Comparison of ENCODE assay signal across 19 cellular contexts in the genomic region with DNA sequence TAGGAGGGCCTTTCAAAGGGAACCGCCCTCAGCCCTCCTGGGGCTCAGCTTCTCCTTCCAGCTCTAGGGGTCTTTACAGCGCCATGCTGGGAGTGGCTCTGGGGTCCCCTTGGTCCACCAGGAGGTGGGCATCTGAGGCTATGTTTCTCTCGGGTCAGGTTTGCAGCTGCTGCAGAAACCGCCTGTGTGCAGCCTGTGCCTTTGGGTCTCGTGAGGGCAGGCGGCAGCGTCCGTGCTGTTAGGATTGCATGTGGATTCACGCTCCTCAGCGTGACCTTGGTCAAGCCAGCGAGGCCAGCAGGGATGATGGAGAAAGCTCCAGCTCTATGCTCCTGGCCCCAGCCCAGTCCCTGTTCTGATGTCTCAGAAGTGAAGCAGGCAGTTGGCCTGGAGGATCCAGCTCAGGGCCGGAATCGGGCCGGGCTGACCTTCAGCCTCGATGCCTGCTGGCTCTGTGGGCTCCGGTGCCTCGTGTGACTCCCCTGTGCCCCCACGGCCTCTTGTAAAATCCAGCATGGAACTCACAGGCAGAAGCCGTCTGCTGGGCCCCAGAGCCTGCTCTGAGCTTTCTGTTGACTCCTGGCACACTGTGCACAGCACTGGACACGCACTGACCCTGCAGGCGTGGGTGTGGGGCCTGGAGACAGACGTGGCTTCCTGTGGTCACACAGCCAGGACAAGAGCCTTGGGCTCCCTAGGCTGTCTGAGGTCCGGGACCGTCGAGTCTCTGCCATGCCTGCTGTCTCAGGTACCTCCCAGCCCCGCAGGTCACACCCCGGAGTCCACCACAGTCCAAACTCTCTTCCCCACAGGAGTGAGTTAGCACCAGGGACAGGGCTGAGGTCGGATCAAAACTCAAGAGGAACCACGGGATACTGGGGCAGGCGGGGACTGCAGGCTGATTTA. TPM values are rescaled to one million over a fixed set of nuclear protein-coding genes. Genes with fewer than 3 reads are reported as not detected.
DNase-seq lines count a peak whose midpoint lies in the region; ATAC-seq, FAIRE-seq and TF ChIP-seq lines count a peak whose summit lies in the region.
"Had no signal": no experiment of that assay in that cellular context is flagged by ENCODE, and none has a peak within 500 bp of the region (broad histone marks: within the 10 kb centered on the region; RNA-seq: fewer than 3 reads in every experiment).

No MANE protein-coding gene starts in this region.

- H3K36me3 Mint-ChIP-seq in activated CD8-positive, alpha-beta memory T cell treated with anti-CD3 and anti-CD28 coated beads, Interleukin-2, amount 10 ng/mL, durations not matched to agents 7 days and 5 days: no peaks in the 10 kb centered on the region
- H3K36me3 Mint-ChIP-seq: immature natural killer cell had no signal

- no peak for TF ChIP-seq POLR2A in HepG2 (IDR thresholded peaks at IDR 0.05; ENCODE audit: insufficient read depth in 1 of 2, low read depth in 2 of 2, low read length in 2 of 2)
- TF ChIP-seq POLR2A in suprapubic skin (IDR thresholded peaks at IDR 0.05): no peak

- DNase-seq in activated CD8-positive, alpha-beta memory T cell treated with anti-CD3 and anti-CD28 coated beads, Interleukin-2, amount 10 ng/mL, durations not matched to agents 7 days and 5 days: peak; percentile 33
- no peak for DNase-seq in activated CD8-positive, alpha-beta memory T cell treated with anti-CD3 and anti-CD28 coated beads, Interleukin-2, amount 50 U/mL, for 48 hours
- DNase-seq in WERI-Rb-1 (peak; percentile 8), HepG2 (ENCODE audit: low spot score) (no peak), suprapubic skin (ENCODE audit: low spot score in 2 of 2) (peak; percentile 55 to 74), NCI-H2029 (lab: John Stamatoyannopoulos, UW) (no peak)
- DNase-seq: activated B cell treated with CpG ODN at 0.5 μM for 24 hours; activated effector memory CD4-positive, alpha-beta T cell treated with anti-CD3 and anti-CD28 coated beads, Interleukin-2, amount 50 U/mL, for 16 hours; effector CD4-positive, alpha-beta T cell; immature natural killer cell; mammary epithelial cell; naive thymus-derived CD4-positive, alpha-beta T cell; stimulated activated CD4-positive, alpha-beta T cell treated with anti-CD3 and anti-CD28 coated beads, Interleukin-12 subunit alpha, Interleukin-12 subunit beta, amount 100 ng/mL, for 4 hours had no signal

- H4K20me1 ChIP-seq in HepG2 (ENCODE audit: insufficient read depth, low read length): no peaks in the 10 kb centered on the region; the same call in 1 of the 2 replicates

- no peak for TF ChIP-seq RAD21 in HepG2 (CRISPR knock-in tag; IDR thresholded peaks at IDR 0.05)

- no peak for ATAC-seq in activated CD8-positive, alpha-beta memory T cell treated with anti-CD3 and anti-CD28 coated beads, Interleukin-2, amount 10 ng/mL, durations not matched to agents 7 days and 5 days
- ATAC-seq in HepG2 (no peak; the same call in 1 of the 3 replicates), HG03045 (IDR thresholded peaks at IDR 0.05; ENCODE audit: unreplicated experiment) (no peak), GM18519 (IDR thresholded peaks at IDR 0.05; ENCODE audit: low FRiP score, unreplicated experiment) (no peak)
- ATAC-seq: naive thymus-derived CD4-positive, alpha-beta T cell had no signal

- peaks cover 6% of the 10 kb centered on the region for H3K9me3 ChIP-seq in WERI-Rb-1 (ENCODE audit: severe bottlenecking)
- no peaks in the 10 kb centered on the region for H3K9me3 ChIP-seq in HepG2 (ENCODE audit: low read length)
- H3K9me3 ChIP-seq in suprapubic skin: no peaks in the 10 kb centered on the region
- H3K9me3 ChIP-seq: prostate gland, thoracic aorta had no signal

- H3K9ac ChIP-seq in HepG2 (ENCODE audit: insufficient read depth, low read depth, low read length): no peak overlapping the region

- in situ Hi-C loops in HepG2 (cut with HindIII; ENCODE audit: extremely low pct_ligation_motif_present, low pct_unique_long_range_greater_than_20kb): no loop called here

- H3K27me3 ChIP-seq in WERI-Rb-1 (ENCODE audit: insufficient read depth, low read depth, severe bottlenecking) (no peaks in the 10 kb centered on the region), HepG2 (ENCODE audit: control insufficient read depth in 1 of 2, insufficient read depth in 2 of 2, low read length in 2 of 2) (peaks cover 20 to 69% of the 10 kb centered on the region in 2 experiments), suprapubic skin (peaks cover 66% of the 10 kb centered on the region)

- FAIRE-seq in HepG2 (lab: Jason Lieb, UNC): no peak
- FAIRE-seq: A549, GM12892 had no signal

- H3K4me2 ChIP-seq in HepG2 (ENCODE audit: low read depth, low read length): no peak overlapping the region
- H3K4me2 ChIP-seq: A549 had no signal

- H3K27ac ChIP-seq in WERI-Rb-1: no peak overlapping the region
- H3K27ac ChIP-seq in HepG2 (ENCODE audit: extremely low read length, insufficient read depth, low read length): no peak overlapping the region
- no peak overlapping the region for H3K27ac ChIP-seq in suprapubic skin
- H3K27ac ChIP-seq: prostate gland, thoracic aorta had no signal

- intact Hi-C loops in HepG2 (cut with micrococcal nuclease; ENCODE audit: unreplicated experiment): loop anchor here (10.0 kb wide), 1 partner anchor 732 kb away; a partner anchor contains a TSS

- TF ChIP-seq EP300 in HepG2 (IDR thresholded peaks at IDR 0.05; ENCODE audit: low read depth in 2 of 2, low read length in 2 of 2) (no peak), HepG2 (CRISPR knock-in tag; IDR thresholded peaks at IDR 0.05; ENCODE audit: borderline replicate concordance) (no peak), suprapubic skin (IDR thresholded peaks at IDR 0.05) (no peak)

- no peak overlapping the region for H3K27ac Mint-ChIP-seq in activated CD8-positive, alpha-beta memory T cell treated with anti-CD3 and anti-CD28 coated beads, Interleukin-2, amount 10 ng/mL, durations not matched to agents 7 days and 5 days
- H3K27ac Mint-ChIP-seq: activated B cell treated with CpG ODN at 0.5 μM for 24 hours; immature natural killer cell; naive thymus-derived CD4-positive, alpha-beta T cell had no signal

- no peak overlapping the region for H2AFZ ChIP-seq in HepG2 (ENCODE audit: low read length)

- H3K4me1 ChIP-seq in HepG2 (ENCODE audit: insufficient read depth, low read length) (no peaks in the 10 kb centered on the region), suprapubic skin (peaks cover 18% of the 10 kb centered on the region)
- H3K4me1 ChIP-seq: A549, prostate gland had no signal

- H3K9me3 Mint-ChIP-seq in activated CD8-positive, alpha-beta memory T cell treated with anti-CD3 and anti-CD28 coated beads, Interleukin-2, amount 10 ng/mL, durations not matched to agents 7 days and 5 days (ENCODE audit: low read depth): no peaks in the 10 kb centered on the region
- H3K9me3 Mint-ChIP-seq: activated B cell treated with CpG ODN at 0.5 μM for 24 hours, immature natural killer cell had no signal

- no peaks in the 10 kb centered on the region for H3K79me2 ChIP-seq in HepG2 (ENCODE audit: insufficient read depth, low read length)

- H3K27me3 Mint-ChIP-seq in activated CD8-positive, alpha-beta memory T cell treated with anti-CD3 and anti-CD28 coated beads, Interleukin-2, amount 10 ng/mL, durations not matched to agents 7 days and 5 days: peaks cover 68% of the 10 kb centered on the region

- no peaks in the 10 kb centered on the region for H3K36me3 ChIP-seq in WERI-Rb-1
- H3K36me3 ChIP-seq in HepG2 (replicated peaks in 1 of 2; ENCODE audit: control insufficient read depth in 1 of 2, insufficient read depth in 2 of 2, low read length in 2 of 2): no peaks in the 10 kb centered on the region
- H3K36me3 ChIP-seq in suprapubic skin: no peaks in the 10 kb centered on the region
- H3K36me3 ChIP-seq: prostate gland, thoracic aorta had no signal

- CTCF ChIA-PET in activated CD8-positive, alpha-beta memory T cell treated with anti-CD3 and anti-CD28 coated beads, Interleukin-2, amount 10 ng/mL, durations not matched to agents 7 days and 5 days (lab: Charles Lee): interaction anchor here (1.1 to 1.2 kb wide), 2 partner anchors 15 to 24 kb away, joined by 3 to 5 read pairs; no protein-coding TSS in a partner anchor
- CTCF ChIA-PET in HepG2 (lab: Yijun Ruan, JAX; ENCODE audit: low intra/inter-chr PET ratio, low total read pairs): no interaction called here

- no peak overlapping the region for H3K4me3 Mint-ChIP-seq in activated CD8-positive, alpha-beta memory T cell treated with anti-CD3 and anti-CD28 coated beads, Interleukin-2, amount 10 ng/mL, durations not matched to agents 7 days and 5 days
- H3K4me3 Mint-ChIP-seq: activated B cell treated with CpG ODN at 0.5 μM for 24 hours; naive thymus-derived CD4-positive, alpha-beta T cell had no signal

- BruUV-seq in HepG2 (replicated peaks; lab: Mats Ljungman, UMichigan): no TSS peak

- H3K4me1 Mint-ChIP-seq in activated CD8-positive, alpha-beta memory T cell treated with anti-CD3 and anti-CD28 coated beads, Interleukin-2, amount 10 ng/mL, durations not matched to agents 7 days and 5 days: no peaks in the 10 kb centered on the region
- H3K4me1 Mint-ChIP-seq: activated B cell treated with CpG ODN at 0.5 μM for 24 hours, immature natural killer cell had no signal

- no peak for TF ChIP-seq CTCF in WERI-Rb-1 (IDR thresholded peaks at IDR 0.05; ENCODE audit: low read depth, low read length)
- no peak for TF ChIP-seq CTCF in HepG2 (CRISPR knock-in tag; IDR thresholded peaks at IDR 0.05)
- no peak for TF ChIP-seq CTCF in suprapubic skin (IDR thresholded peaks at IDR 0.05)

- POLR2A ChIA-PET in HepG2 (lab: Yijun Ruan, JAX): no interaction called here

- H3K4me3 ChIP-seq in WERI-Rb-1 (ENCODE audit: low read depth, low read length): no peak overlapping the region
- H3K4me3 ChIP-seq in HepG2 (replicated peaks in 1 of 3; ENCODE audit: insufficient read depth in 1 of 3, low read depth in 2 of 3, low read length in 3 of 3): no peak overlapping the region
- H3K4me3 ChIP-seq in suprapubic skin: no peak overlapping the region
- H3K4me3 ChIP-seq: A549, prostate gland, thoracic aorta had no signal

- WGBS in HepG2 (ENCODE audit: low lambda C conversion rate): 14% methylated on average over 21 of the region's 30 CpGs
- 68% methylated on average over 28 of the region's 30 CpGs for WGBS in suprapubic skin

RNA-seq across cellular contexts. Expression of a gene that starts 54.3 kb away (rescaled TPM):
- total RNA-seq in activated CD8-positive, alpha-beta memory T cell treated with anti-CD3 and anti-CD28 coated beads, Interleukin-2, amount 10 ng/mL, durations not matched to agents 7 days and 5 days: 10 to 100 TPM; 33.0 to 38.8 TPM
- total RNA-seq in HepG2 (2016; rRNA removed; fragmentation: Illumina TruSeq; extraction: Trizol) (33.0 and 39.5 TPM in 2 replicates), suprapubic skin (1 to 10 TPM; 1.1 to 3.7 (median 1.6) TPM)
- 8.1 and 9.8 TPM in 2 replicates for total RNA-seq in HepG2 (2016; cell fraction: cytosol; rRNA removed; fragmentation: Illumina TruSeq; extraction: Trizol; ENCODE audit: low read depth)
- 33.0 and 42.4 TPM in 2 replicates for total RNA-seq in HepG2 (2016; cell fraction: insoluble cytoplasmic fraction; rRNA removed; fragmentation: Illumina TruSeq; extraction: Trizol)
- total RNA-seq in HepG2 (2016; cell fraction: membrane; rRNA removed; fragmentation: Illumina TruSeq; extraction: Trizol): 19.4 and 20.2 TPM in 2 replicates
- 18.6 TPM in 2 replicates for total RNA-seq in HepG2 (2016; cell fraction: nucleus; rRNA removed; fragmentation: Illumina TruSeq; extraction: Trizol)
- polyA plus RNA-seq in HepG2 (2011; rRNA removed): 12.8 and 13.5 TPM in 2 replicates
- 6.1 and 7.0 TPM in 2 replicates for polyA plus RNA-seq in HepG2 (2011; cell fraction: cytosol; rRNA removed)
- polyA plus RNA-seq in HepG2 (2011; cell fraction: nucleus; rRNA removed): 11.6 and 18.6 TPM in 2 replicates
- polyA plus RNA-seq in HepG2 (2012): 6.5 and 11.3 TPM in 2 replicates
- polyA plus RNA-seq in HepG2 (2016; cell fraction: cytosol; fragmentation: Illumina TruSeq; extraction: Trizol; ENCODE audit: low read depth): 4.9 and 6.9 TPM in 2 replicates
- 44.2 and 47.5 TPM in 2 replicates for polyA plus RNA-seq in HepG2 (2016; cell fraction: insoluble cytoplasmic fraction; fragmentation: Illumina TruSeq; extraction: Trizol; ENCODE audit: low read depth)
- 13.5 and 13.6 TPM in 2 replicates for polyA plus RNA-seq in HepG2 (2016; cell fraction: membrane; fragmentation: Illumina TruSeq; extraction: Trizol; ENCODE audit: low read depth)
- polyA plus RNA-seq in HepG2 (2016; cell fraction: nucleus; fragmentation: Illumina TruSeq; extraction: Trizol; ENCODE audit: insufficient read depth, low read depth): 42.0 and 45.8 TPM in 2 replicates
- polyA minus RNA-seq in HepG2 (2011; rRNA and poly(A)+ RNA removed; ENCODE audit: low replicate concordance): 6.3 and 101 TPM in 2 replicates
- polyA minus RNA-seq in HepG2 (2011; cell fraction: cytosol; rRNA and poly(A)+ RNA removed): 4.5 and 11.3 TPM in 2 replicates
- polyA minus RNA-seq in HepG2 (2011; cell fraction: nucleus; rRNA and poly(A)+ RNA removed): 9.2 and 11.7 TPM in 2 replicates

RNA-seq across cellular contexts. Expression of a gene that starts 54.4 kb away (rescaled TPM):
- total RNA-seq in activated CD8-positive, alpha-beta memory T cell treated with anti-CD3 and anti-CD28 coated beads, Interleukin-2, amount 10 ng/mL, durations not matched to agents 7 days and 5 days: 10 to 100 TPM; 58.6 to 64.7 TPM
- 20.7 and 22.9 TPM in 2 replicates for total RNA-seq in HepG2 (2016; rRNA removed; fragmentation: Illumina TruSeq; extraction: Trizol)
- total RNA-seq in HepG2 (2016; cell fraction: cytosol; rRNA removed; fragmentation: Illumina TruSeq; extraction: Trizol; ENCODE audit: low read depth): 6.6 and 8.1 TPM in 2 replicates
- total RNA-seq in HepG2 (2016; cell fraction: insoluble cytoplasmic fraction; rRNA removed; fragmentation: Illumina TruSeq; extraction: Trizol): 18.6 and 24.6 TPM in 2 replicates
- total RNA-seq in HepG2 (2016; cell fraction: membrane; rRNA removed; fragmentation: Illumina TruSeq; extraction: Trizol): 10.4 and 11.6 TPM in 2 replicates
- total RNA-seq in HepG2 (2016; cell fraction: nucleus; rRNA removed; fragmentation: Illumina TruSeq; extraction: Trizol): 30.9 and 31.0 TPM in 2 replicates
- polyA plus RNA-seq in HepG2 (2011; rRNA removed): 5.2 and 6.3 TPM in 2 replicates
- polyA plus RNA-seq in HepG2 (2011; cell fraction: cytosol; rRNA removed): 4.5 and 4.6 TPM in 2 replicates
- 36.0 and 39.4 TPM in 2 replicates for polyA plus RNA-seq in HepG2 (2011; cell fraction: nucleus; rRNA removed)
- polyA plus RNA-seq in HepG2 (2012): 10.7 and 10.9 TPM in 2 replicates
- 2.4 and 2.5 TPM in 2 replicates for polyA plus RNA-seq in HepG2 (2016; cell fraction: cytosol; fragmentation: Illumina TruSeq; extraction: Trizol; ENCODE audit: low read depth)
- polyA plus RNA-seq in HepG2 (2016; cell fraction: insoluble cytoplasmic fraction; fragmentation: Illumina TruSeq; extraction: Trizol; ENCODE audit: low read depth): 17.6 and 19.2 TPM in 2 replicates
- 4.9 and 5.4 TPM in 2 replicates for polyA plus RNA-seq in HepG2 (2016; cell fraction: membrane; fragmentation: Illumina TruSeq; extraction: Trizol; ENCODE audit: low read depth)
- 65.1 and 68.5 TPM in 2 replicates for polyA plus RNA-seq in HepG2 (2016; cell fraction: nucleus; fragmentation: Illumina TruSeq; extraction: Trizol; ENCODE audit: insufficient read depth, low read depth)
- 15.9 and 73.1 TPM in 2 replicates for polyA minus RNA-seq in HepG2 (2011; rRNA and poly(A)+ RNA removed; ENCODE audit: low replicate concordance)
- 4.1 and 5.6 TPM in 2 replicates for polyA minus RNA-seq in HepG2 (2011; cell fraction: cytosol; rRNA and poly(A)+ RNA removed)
- polyA minus RNA-seq in HepG2 (2011; cell fraction: nucleus; rRNA and poly(A)+ RNA removed): 30.7 and 34.1 TPM in 2 replicates
- 10 to 100 TPM; 25.2 to 73.0 (median 38.8) TPM for total RNA-seq in suprapubic skin

Comparison
In these comparisons a context has a peak if more than half of its experiments do, and no peak if none do; other contexts are left out.
1. DNase-seq: peak in activated CD8-positive, alpha-beta memory T cell treated with anti-CD3 and anti-CD28 coated beads, Interleukin-2, amount 10 ng/mL, durations not matched to agents 7 days and 5 days (single experiment), WERI-Rb-1 (single experiment) and suprapubic skin (2 of 2); none in activated CD8-positive, alpha-beta memory T cell treated with anti-CD3 and anti-CD28 coated beads, Interleukin-2, amount 50 U/mL, for 48 hours (single experiment), HepG2 (single experiment) and NCI-H2029 (single experiment).